10 cellular contexts compared by ENCODE assay signal in genomic region chr12:72330291-72330690, GRCh38. TPM values are rescaled to one million over a fixed set of nuclear protein-coding genes. Genes with fewer than 3 reads are reported as not detected.
DNase-seq lines count a peak whose midpoint lies in the region; ATAC-seq and TF ChIP-seq lines count a peak whose summit lies in the region.
"Had no signal": no experiment of that assay in that cellular context is flagged by ENCODE, and none has a peak within 500 bp of the region (broad histone marks: within the 10 kb centered on the region; RNA-seq: fewer than 3 reads in every experiment).

No MANE protein-coding gene starts in this region.

- no peaks in the 10 kb centered on the region for H3K27me3 ChIP-seq in brain microvascular endothelial cell (replicated peaks)
- no peaks in the 10 kb centered on the region for H3K27me3 ChIP-seq in effector memory CD4-positive, alpha-beta T cell (replicated peaks; ENCODE audit: control insufficient read depth, insufficient read depth, low read length, poor library complexity, severe bottlenecking)

- no peaks in the 10 kb centered on the region for H3K4me1 ChIP-seq in effector memory CD4-positive, alpha-beta T cell (ENCODE audit: control insufficient read depth, insufficient read depth, low read length, poor library complexity, severe bottlenecking)

- H3K27me3 Mint-ChIP-seq in stimulated activated memory B cell treated with anti-CD40 and anti-IgM and Interleukin-4, amounts not matched to agents 10 μg/mL and 1 μg/mL and 100 μg/mL, for 72 hours: no peaks in the 10 kb centered on the region

- TF ChIP-seq CTCF in brain microvascular endothelial cell (IDR thresholded peaks at IDR 0.05; ENCODE audit: low read depth, low read length, missing control alignments): no peak

- peak; percentile 48 for DNase-seq in Jurkat, Clone E6-1 (ENCODE audit: low read depth, low spot score)
- DNase-seq in brain microvascular endothelial cell (peak; percentile 14), kidney tubule cell (ENCODE audit: low spot score) (peak; percentile 64), COLO829 (ENCODE audit: low spot score) (no peak), NCI-H2171 treated with DMSO at 0.1 percent for 48 hours (lab: John Stamatoyannopoulos, UW) (no peak)
- DNase-seq in effector memory CD4-positive, alpha-beta T cell: no peak
- DNase-seq: right cardiac atrium had no signal

- H3K27ac ChIP-seq in brain microvascular endothelial cell: no peak overlapping the region
- H3K27ac ChIP-seq in effector memory CD4-positive, alpha-beta T cell (ENCODE audit: insufficient read depth, low read length, poor library complexity, severe bottlenecking): no peak overlapping the region
- H3K27ac ChIP-seq: HL-60 had no signal

- H3K9me3 ChIP-seq in effector memory CD4-positive, alpha-beta T cell (ENCODE audit: control insufficient read depth, low read length): no peaks in the 10 kb centered on the region

- no peak overlapping the region for H3K4me3 Mint-ChIP-seq in stimulated activated memory B cell treated with anti-CD40 and anti-IgM and Interleukin-4, amounts not matched to agents 10 μg/mL and 1 μg/mL and 100 μg/mL, for 72 hours
- H3K4me3 Mint-ChIP-seq: dendritic cell treated with granulocyte-macrophage colony-stimulating factor and Interleukin-4, amounts not matched to agents 40 ng/mL and 50 ng/mL, for 4 days had no signal

- no peaks in the 10 kb centered on the region for H3K4me1 Mint-ChIP-seq in stimulated activated memory B cell treated with anti-CD40 and anti-IgM and Interleukin-4, amounts not matched to agents 10 μg/mL and 1 μg/mL and 100 μg/mL, for 72 hours

- no peaks in the 10 kb centered on the region for H3K36me3 ChIP-seq in brain microvascular endothelial cell (replicated peaks)
- no peaks in the 10 kb centered on the region for H3K36me3 ChIP-seq in effector memory CD4-positive, alpha-beta T cell (ENCODE audit: control insufficient read depth, insufficient read depth, low read length)

- H3K4me3 ChIP-seq in Jurkat, Clone E6-1 (ENCODE audit: low read length): peak overlapping the region; percentile 36
- H3K4me3 ChIP-seq in brain microvascular endothelial cell (ENCODE audit: low read depth, low read length): no peak overlapping the region
- H3K4me3 ChIP-seq in effector memory CD4-positive, alpha-beta T cell (ENCODE audit: insufficient read depth, low read depth, low read length, poor library complexity, severe bottlenecking): no peak overlapping the region

- H3K36me3 Mint-ChIP-seq in stimulated activated memory B cell treated with anti-CD40 and anti-IgM and Interleukin-4, amounts not matched to agents 10 μg/mL and 1 μg/mL and 100 μg/mL, for 72 hours: no peaks in the 10 kb centered on the region

- no peak overlapping the region for H3K27ac Mint-ChIP-seq in stimulated activated memory B cell treated with anti-CD40 and anti-IgM and Interleukin-4, amounts not matched to agents 10 μg/mL and 1 μg/mL and 100 μg/mL, for 72 hours
- H3K27ac Mint-ChIP-seq: dendritic cell treated with granulocyte-macrophage colony-stimulating factor and Interleukin-4, amounts not matched to agents 40 ng/mL and 50 ng/mL, for 4 days had no signal

- in situ Hi-C loops in brain microvascular endothelial cell (cut with HindIII; ENCODE audit: low pct_ligation_motif_present, low sequenced_read_pairs): no loop called here

- peak; percentile 47 for ATAC-seq in stimulated activated memory B cell treated with anti-CD40 and anti-IgM and Interleukin-4, amounts not matched to agents 10 μg/mL and 1 μg/mL and 100 μg/mL, for 72 hours
- ATAC-seq: right cardiac atrium had no signal

- no peaks in the 10 kb centered on the region for H3K9me3 Mint-ChIP-seq in stimulated activated memory B cell treated with anti-CD40 and anti-IgM and Interleukin-4, amounts not matched to agents 10 μg/mL and 1 μg/mL and 100 μg/mL, for 72 hours
- H3K9me3 Mint-ChIP-seq: dendritic cell treated with granulocyte-macrophage colony-stimulating factor and Interleukin-4, amounts not matched to agents 40 ng/mL and 50 ng/mL, for 4 days had no signal

RNA-seq across cellular contexts. Expression of gene TRHDE, which starts 58.1 kb away (rescaled TPM):
- polyA plus RNA-seq in Jurkat, Clone E6-1 (2012; ENCODE audit: insufficient read depth, insufficient read length): not detected

Comparison
In these comparisons a context has a peak if more than half of its experiments do, and no peak if none do; other contexts are left out.
1. DNase-seq: peak in Jurkat, Clone E6-1 (single experiment), brain microvascular endothelial cell (single experiment) and kidney tubule cell (single experiment); none in COLO829 (single experiment), NCI-H2171 treated with DMSO at 0.1 percent for 48 hours (single experiment) and effector memory CD4-positive, alpha-beta T cell (0 of 3).